1 cellular context compared by ENCODE assay signal in the genomic region with DNA sequence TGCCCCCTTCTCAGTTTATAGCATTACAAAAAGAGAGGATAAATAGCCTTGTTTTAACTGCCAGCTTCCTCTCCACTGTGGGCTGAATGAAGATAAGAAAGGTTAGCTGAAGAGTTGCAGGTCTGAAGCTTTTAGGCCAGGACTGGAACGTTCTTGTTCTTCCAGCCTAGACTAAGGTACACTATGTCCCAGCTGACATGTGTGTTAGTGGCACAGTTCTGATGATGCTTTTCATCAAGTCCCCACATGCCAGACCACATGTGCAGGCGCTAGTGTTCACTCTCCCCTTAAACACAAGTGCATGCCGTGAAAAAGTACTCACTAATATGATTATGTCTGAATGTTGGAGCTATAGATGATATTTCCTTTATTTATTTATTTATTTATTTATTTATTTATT.
TF ChIP-seq lines count a peak whose summit lies in the region.

No MANE protein-coding gene starts in this region.

TF ChIP-seq in H1, 55 proteins besides CTCF, POLR2A, EP300 and RAD21:
- TF ChIP-seq RNF2 (IDR thresholded peaks at IDR 0.05; ENCODE audit: borderline replicate concordance, low read depth, low read length, missing control alignments, poor library complexity, severe bottlenecking) (no peak), KDM1A (IDR thresholded peaks at IDR 0.05; ENCODE audit: borderline replicate concordance, low read length) (no peak), SP4 (IDR thresholded peaks at IDR 0.05; ENCODE audit: low read length) (no peak), CTBP2 (IDR thresholded peaks at IDR 0.05; ENCODE audit: borderline replicate concordance, insufficient read depth, insufficient read length, low read length) (no peak), NRF1 (IDR thresholded peaks at IDR 0.05; ENCODE audit: low read depth, low read length) (no peak), SUZ12 (IDR thresholded peaks at IDR 0.05; ENCODE audit: low read length) (no peak), TBP (IDR thresholded peaks at IDR 0.05; ENCODE audit: low read depth, low read length) (no peak), HDAC6 (IDR thresholded peaks at IDR 0.05; ENCODE audit: low read depth, low read length) (no peak), SRF (IDR thresholded peaks at IDR 0.05; ENCODE audit: low read depth, low read length) (no peak), HDAC2 (IDR thresholded peaks at IDR 0.05; ENCODE audit: borderline replicate concordance in 1 of 2, low read depth in 2 of 2, low read length in 2 of 2) (no peak), POU5F1 (IDR thresholded peaks at IDR 0.05; ENCODE audit: low read depth, low read length) (no peak), TAF1 (IDR thresholded peaks at IDR 0.05; ENCODE audit: low read depth, low read length) (no peak), CHD2 (IDR thresholded peaks at IDR 0.05; ENCODE audit: low read length) (no peak), GABPA (IDR thresholded peaks at IDR 0.05; ENCODE audit: borderline replicate concordance, insufficient read depth, low read length) (no peak), TCF12 (IDR thresholded peaks at IDR 0.05; ENCODE audit: low read depth, low read length) (no peak)
- TF ChIP-seq, protein P1, sequence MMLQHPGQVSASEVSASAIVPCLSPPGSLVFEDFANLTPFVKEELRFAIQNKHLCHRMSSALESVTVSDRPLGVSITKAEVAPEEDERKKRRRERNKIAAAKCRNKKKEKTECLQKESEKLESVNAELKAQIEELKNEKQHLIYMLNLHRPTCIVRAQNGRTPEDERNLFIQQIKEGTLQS (IDR thresholded peaks at IDR 0.05; ENCODE audit: insufficient read depth, low read depth, low read length): no peak
- TF ChIP-seq, protein P2, sequence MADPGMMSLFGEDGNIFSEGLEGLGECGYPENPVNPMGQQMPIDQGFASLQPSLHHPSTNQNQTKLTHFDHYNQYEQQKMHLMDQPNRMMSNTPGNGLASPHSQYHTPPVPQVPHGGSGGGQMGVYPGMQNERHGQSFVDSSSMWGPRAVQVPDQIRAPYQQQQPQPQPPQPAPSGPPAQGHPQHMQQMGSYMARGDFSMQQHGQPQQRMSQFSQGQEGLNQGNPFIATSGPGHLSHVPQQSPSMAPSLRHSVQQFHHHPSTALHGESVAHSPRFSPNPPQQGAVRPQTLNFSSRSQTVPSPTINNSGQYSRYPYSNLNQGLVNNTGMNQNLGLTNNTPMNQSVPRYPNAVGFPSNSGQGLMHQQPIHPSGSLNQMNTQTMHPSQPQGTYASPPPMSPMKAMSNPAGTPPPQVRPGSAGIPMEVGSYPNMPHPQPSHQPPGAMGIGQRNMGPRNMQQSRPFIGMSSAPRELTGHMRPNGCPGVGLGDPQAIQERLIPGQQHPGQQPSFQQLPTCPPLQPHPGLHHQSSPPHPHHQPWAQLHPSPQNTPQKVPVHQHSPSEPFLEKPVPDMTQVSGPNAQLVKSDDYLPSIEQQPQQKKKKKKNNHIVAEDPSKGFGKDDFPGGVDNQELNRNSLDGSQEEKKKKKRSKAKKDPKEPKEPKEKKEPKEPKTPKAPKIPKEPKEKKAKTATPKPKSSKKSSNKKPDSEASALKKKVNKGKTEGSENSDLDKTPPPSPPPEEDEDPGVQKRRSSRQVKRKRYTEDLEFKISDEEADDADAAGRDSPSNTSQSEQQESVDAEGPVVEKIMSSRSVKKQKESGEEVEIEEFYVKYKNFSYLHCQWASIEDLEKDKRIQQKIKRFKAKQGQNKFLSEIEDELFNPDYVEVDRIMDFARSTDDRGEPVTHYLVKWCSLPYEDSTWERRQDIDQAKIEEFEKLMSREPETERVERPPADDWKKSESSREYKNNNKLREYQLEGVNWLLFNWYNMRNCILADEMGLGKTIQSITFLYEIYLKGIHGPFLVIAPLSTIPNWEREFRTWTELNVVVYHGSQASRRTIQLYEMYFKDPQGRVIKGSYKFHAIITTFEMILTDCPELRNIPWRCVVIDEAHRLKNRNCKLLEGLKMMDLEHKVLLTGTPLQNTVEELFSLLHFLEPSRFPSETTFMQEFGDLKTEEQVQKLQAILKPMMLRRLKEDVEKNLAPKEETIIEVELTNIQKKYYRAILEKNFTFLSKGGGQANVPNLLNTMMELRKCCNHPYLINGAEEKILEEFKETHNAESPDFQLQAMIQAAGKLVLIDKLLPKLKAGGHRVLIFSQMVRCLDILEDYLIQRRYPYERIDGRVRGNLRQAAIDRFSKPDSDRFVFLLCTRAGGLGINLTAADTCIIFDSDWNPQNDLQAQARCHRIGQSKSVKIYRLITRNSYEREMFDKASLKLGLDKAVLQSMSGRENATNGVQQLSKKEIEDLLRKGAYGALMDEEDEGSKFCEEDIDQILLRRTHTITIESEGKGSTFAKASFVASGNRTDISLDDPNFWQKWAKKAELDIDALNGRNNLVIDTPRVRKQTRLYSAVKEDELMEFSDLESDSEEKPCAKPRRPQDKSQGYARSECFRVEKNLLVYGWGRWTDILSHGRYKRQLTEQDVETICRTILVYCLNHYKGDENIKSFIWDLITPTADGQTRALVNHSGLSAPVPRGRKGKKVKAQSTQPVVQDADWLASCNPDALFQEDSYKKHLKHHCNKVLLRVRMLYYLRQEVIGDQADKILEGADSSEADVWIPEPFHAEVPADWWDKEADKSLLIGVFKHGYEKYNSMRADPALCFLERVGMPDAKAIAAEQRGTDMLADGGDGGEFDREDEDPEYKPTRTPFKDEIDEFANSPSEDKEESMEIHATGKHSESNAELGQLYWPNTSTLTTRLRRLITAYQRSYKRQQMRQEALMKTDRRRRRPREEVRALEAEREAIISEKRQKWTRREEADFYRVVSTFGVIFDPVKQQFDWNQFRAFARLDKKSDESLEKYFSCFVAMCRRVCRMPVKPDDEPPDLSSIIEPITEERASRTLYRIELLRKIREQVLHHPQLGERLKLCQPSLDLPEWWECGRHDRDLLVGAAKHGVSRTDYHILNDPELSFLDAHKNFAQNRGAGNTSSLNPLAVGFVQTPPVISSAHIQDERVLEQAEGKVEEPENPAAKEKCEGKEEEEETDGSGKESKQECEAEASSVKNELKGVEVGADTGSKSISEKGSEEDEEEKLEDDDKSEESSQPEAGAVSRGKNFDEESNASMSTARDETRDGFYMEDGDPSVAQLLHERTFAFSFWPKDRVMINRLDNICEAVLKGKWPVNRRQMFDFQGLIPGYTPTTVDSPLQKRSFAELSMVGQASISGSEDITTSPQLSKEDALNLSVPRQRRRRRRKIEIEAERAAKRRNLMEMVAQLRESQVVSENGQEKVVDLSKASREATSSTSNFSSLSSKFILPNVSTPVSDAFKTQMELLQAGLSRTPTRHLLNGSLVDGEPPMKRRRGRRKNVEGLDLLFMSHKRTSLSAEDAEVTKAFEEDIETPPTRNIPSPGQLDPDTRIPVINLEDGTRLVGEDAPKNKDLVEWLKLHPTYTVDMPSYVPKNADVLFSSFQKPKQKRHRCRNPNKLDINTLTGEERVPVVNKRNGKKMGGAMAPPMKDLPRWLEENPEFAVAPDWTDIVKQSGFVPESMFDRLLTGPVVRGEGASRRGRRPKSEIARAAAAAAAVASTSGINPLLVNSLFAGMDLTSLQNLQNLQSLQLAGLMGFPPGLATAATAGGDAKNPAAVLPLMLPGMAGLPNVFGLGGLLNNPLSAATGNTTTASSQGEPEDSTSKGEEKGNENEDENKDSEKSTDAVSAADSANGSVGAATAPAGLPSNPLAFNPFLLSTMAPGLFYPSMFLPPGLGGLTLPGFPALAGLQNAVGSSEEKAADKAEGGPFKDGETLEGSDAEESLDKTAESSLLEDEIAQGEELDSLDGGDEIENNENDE (IDR thresholded peaks at IDR 0.05; ENCODE audit: insufficient replicate concordance, low read length): no peak
TF ChIP-seq in H1: peak in this region for 0.
